24 cellular contexts compared by ENCODE assay signal in genomic region chr6:158938220-158938619, GRCh38.
A peak's percentile ranks its signal among the peaks of the same experiment; 100 is the strongest.
DNase-seq lines count a peak whose midpoint lies in the region; ATAC-seq, FAIRE-seq and TF ChIP-seq lines count a peak whose summit lies in the region.
"Had no signal": no experiment of that assay in that cellular context is flagged by ENCODE, and none has a peak within 500 bp of the region (broad histone marks: within the 10 kb centered on the region; RNA-seq: fewer than 3 reads in every experiment).

No MANE protein-coding gene starts in this region.

- peak; percentile 39; the same call in 1 of the 3 replicates for ATAC-seq in HepG2
- ATAC-seq in right lobe of liver = no peak
- ATAC-seq in T-helper 17 cell = no peak
- no peak for ATAC-seq in naive B cell (ENCODE audit: low read depth in 2 of 2)
- ATAC-seq in aorta (ENCODE audit: low FRiP score) = no peak
- ATAC-seq: activated CD8-positive, alpha-beta memory T cell treated with anti-CD3 and anti-CD28 coated beads, Interleukin-2, amount 10 ng/mL, durations not matched to agents 7 days and 5 days; gastroesophageal sphincter had no signal

- H3K9ac ChIP-seq in HepG2 (ENCODE audit: insufficient read depth, low read depth, low read length) (no peak overlapping the region), mammary epithelial cell (ENCODE audit: insufficient read depth, low read length) (no peak overlapping the region)
- H3K9ac ChIP-seq: SK-N-SH had no signal

- FAIRE-seq in HepG2 (lab: Jason Lieb, UNC) = no peak
- FAIRE-seq: astrocyte had no signal

- 78% methylated on average over 11 of the region's 11 CpGs for WGBS in HepG2 (ENCODE audit: low lambda C conversion rate)
- 93% methylated on average over 6 of the region's 11 CpGs for WGBS in right lobe of liver (ENCODE audit: insufficient coverage, low coverage, low lambda C conversion rate, missing lambda C conversion rate)
- 84% methylated on average over 11 of the region's 11 CpGs for WGBS in mammary epithelial cell (ENCODE audit: low coverage, missing lambda C conversion rate)
- WGBS in aorta, 2 donors = 90 to 91% methylated on average over 11 of the region's 11 CpGs

- H3K9me3 ChIP-seq in HepG2 (ENCODE audit: low read length) (no peaks in the 10 kb centered on the region), right lobe of liver (no peaks in the 10 kb centered on the region), T-helper 17 cell (ENCODE audit: control insufficient read depth, low read length, poor library complexity, severe bottlenecking) (no peaks in the 10 kb centered on the region), mammary epithelial cell (replicated peaks; ENCODE audit: insufficient read depth, low read length) (no peaks in the 10 kb centered on the region), aorta (ENCODE audit: control insufficient read depth, low read length) (no peaks in the 10 kb centered on the region)
- H3K9me3 ChIP-seq: transverse colon had no signal

- dilution Hi-C loops in mammary epithelial cell (cut with HindIII; ENCODE audit: low sequenced_read_pairs) = no loop called here

- DNase-seq in HepG2 (ENCODE audit: low spot score) (no peak), right lobe of liver (no peak), T-helper 17 cell (no peak), naive B cell (no peak), progenitor cell of endocrine pancreas (ENCODE audit: low spot score, unreplicated experiment) (no peak), GM20000 (ENCODE audit: low spot score) (no peak), mammary epithelial cell (no peak), aorta (no peak)
- DNase-seq: activated CD4-positive, alpha-beta T cell treated with anti-CD3 and anti-CD28 coated beads, Interleukin-2, amount 10 ng/mL, durations not matched to agents 7 days and 5 days; activated CD8-positive, alpha-beta memory T cell treated with anti-CD3 and anti-CD28 coated beads, Interleukin-2, amount 10 ng/mL, durations not matched to agents 7 days and 5 days; caudate nucleus; dermis blood vessel endothelial cell; hypothalamus; left ventricle myocardium inferior; midbrain; NCI-H1092; NCI-H187 treated with DMSO at 0.1 percent for 48 hours; sigmoid colon; SK-N-SH; WERI-Rb-1 had no signal

- H3K9me3 Mint-ChIP-seq in naive B cell (peaks cover under 1 to 11% (median 7%) of the 10 kb centered on the region in 7 donors), progenitor cell of endocrine pancreas (ENCODE audit: low read depth) (peaks cover 9% of the 10 kb centered on the region)

- H4K20me1 ChIP-seq in HepG2 (ENCODE audit: insufficient read depth, low read length) (no peaks in the 10 kb centered on the region), mammary epithelial cell (ENCODE audit: insufficient read depth, low read length) (no peaks in the 10 kb centered on the region)

- no peaks in the 10 kb centered on the region for H3K36me3 Mint-ChIP-seq in T-helper 17 cell (ENCODE audit: low read depth)
- peaks cover 0 to 9% of the 10 kb centered on the region in 2 donors for H3K36me3 Mint-ChIP-seq in naive B cell
- H3K36me3 Mint-ChIP-seq in progenitor cell of endocrine pancreas (ENCODE audit: insufficient read depth) = peaks cover 3% of the 10 kb centered on the region

- H3K27me3 ChIP-seq in HepG2 (ENCODE audit: control insufficient read depth in 1 of 2, insufficient read depth in 2 of 2, low read length in 2 of 2) (peaks cover 0 to 9% of the 10 kb centered on the region in 2 experiments; a peak in 1 of 5 replicates), right lobe of liver (no peaks in the 10 kb centered on the region), mammary epithelial cell (ENCODE audit: insufficient read depth, low read length) (no peaks in the 10 kb centered on the region), aorta (ENCODE audit: control insufficient read depth in 1 of 2, insufficient read depth in 2 of 2, low read length in 1 of 2) (no peaks in the 10 kb centered on the region)
- H3K27me3 ChIP-seq: gastroesophageal sphincter, transverse colon had no signal

- H3K4me2 ChIP-seq in HepG2 (ENCODE audit: low read depth, low read length) (no peak overlapping the region), mammary epithelial cell (ENCODE audit: insufficient read depth, low read depth, low read length) (no peak overlapping the region)
- H3K4me2 ChIP-seq: SK-N-SH had no signal

- H2AFZ ChIP-seq in HepG2 (ENCODE audit: low read length) = no peak overlapping the region
- no peak overlapping the region for H2AFZ ChIP-seq in mammary epithelial cell (ENCODE audit: low read depth, low read length)

- H3K4me3 ChIP-seq in HepG2 (replicated peaks in 1 of 3; ENCODE audit: insufficient read depth in 1 of 3, low read depth in 2 of 3, low read length in 3 of 3) (no peak overlapping the region), right lobe of liver (no peak overlapping the region), mammary epithelial cell (replicated peaks in 1 of 3; ENCODE audit: insufficient read depth in 1 of 3, low read depth in 2 of 3, low read length in 3 of 3) (no peak overlapping the region), aorta (ENCODE audit: low read length in 2 of 2) (no peak overlapping the region)

- H3K27ac ChIP-seq in HepG2 (ENCODE audit: extremely low read length, insufficient read depth, low read length) (no peak overlapping the region), right lobe of liver (no peak overlapping the region), mammary epithelial cell (ENCODE audit: insufficient read depth, low read depth, low read length) (no peak overlapping the region), aorta (ENCODE audit: low read depth in 1 of 2, low read length in 2 of 2) (no peak overlapping the region)
- H3K27ac ChIP-seq: gastroesophageal sphincter, left ventricle myocardium inferior, sigmoid colon, WERI-Rb-1 had no signal

- H3K4me3 Mint-ChIP-seq in T-helper 17 cell (peak overlapping the region; percentile 43), naive B cell (peak overlapping the region; percentile 37 to 94 (median 84)), progenitor cell of endocrine pancreas (ENCODE audit: low read depth) (no peak overlapping the region)
- H3K4me3 Mint-ChIP-seq: activated CD8-positive, alpha-beta memory T cell treated with anti-CD3 and anti-CD28 coated beads, Interleukin-2, amount 10 ng/mL, durations not matched to agents 7 days and 5 days had no signal

- TF ChIP-seq RAD21 in HepG2 (CRISPR knock-in tag; IDR thresholded peaks at IDR 0.05) = no peak

- H3K36me3 ChIP-seq in HepG2 (replicated peaks in 1 of 2; ENCODE audit: control insufficient read depth in 1 of 2, insufficient read depth in 2 of 2, low read length in 2 of 2) (no peaks in the 10 kb centered on the region), right lobe of liver (no peaks in the 10 kb centered on the region), mammary epithelial cell (ENCODE audit: insufficient read depth, low read length) (no peaks in the 10 kb centered on the region), aorta (ENCODE audit: control insufficient read depth in 1 of 2, insufficient read depth in 2 of 2, low read length in 1 of 2) (no peaks in the 10 kb centered on the region)
- H3K36me3 ChIP-seq: gastroesophageal sphincter, left ventricle myocardium inferior, sigmoid colon, transverse colon, WERI-Rb-1 had no signal

- intact Hi-C loops in HepG2 (cut with micrococcal nuclease; ENCODE audit: unreplicated experiment) (no loop called here), right lobe of liver (cut with DNase I) (no loop called here), mammary epithelial cell (cut with micrococcal nuclease) (no loop called here), aorta (cut with DNase I) (no loop called here)

- H3K27ac Mint-ChIP-seq in T-helper 17 cell = no peak overlapping the region
- peak overlapping the region in 3 of 6 donors; percentile 42 to 85 (median 83) for H3K27ac Mint-ChIP-seq in naive B cell
- H3K27ac Mint-ChIP-seq in progenitor cell of endocrine pancreas = no peak overlapping the region
- H3K27ac Mint-ChIP-seq: activated CD4-positive, alpha-beta T cell treated with anti-CD3 and anti-CD28 coated beads, Interleukin-2, amount 10 ng/mL, durations not matched to agents 7 days and 5 days; activated CD8-positive, alpha-beta memory T cell treated with anti-CD3 and anti-CD28 coated beads, Interleukin-2, amount 10 ng/mL, durations not matched to agents 7 days and 5 days; activated T-cell treated with anti-CD3 and anti-CD28 coated beads, Interleukin-2, amount 50 U/mL, for 72 hours had no signal

- in situ Hi-C loops in HepG2 (cut with HindIII; ENCODE audit: extremely low pct_ligation_motif_present, low pct_unique_long_range_greater_than_20kb) (no loop called here), mammary epithelial cell (cut with MboI; ENCODE audit: low sequenced_read_pairs in 2 of 2) (no loop called here)

- BruUV-seq in HepG2 (replicated peaks; lab: Mats Ljungman, UMichigan) (no TSS peak), mammary epithelial cell (replicated peaks; lab: Mats Ljungman, UMichigan) (no TSS peak)

- H3K79me2 ChIP-seq in HepG2 (ENCODE audit: insufficient read depth, low read length) = no peaks in the 10 kb centered on the region
- no peaks in the 10 kb centered on the region for H3K79me2 ChIP-seq in mammary epithelial cell (ENCODE audit: insufficient read depth, low read length)

- H3K27me3 Mint-ChIP-seq in T-helper 17 cell (peaks cover 11% of the 10 kb centered on the region), naive B cell (no peaks in the 10 kb centered on the region), progenitor cell of endocrine pancreas (peaks cover 11% of the 10 kb centered on the region)

- H3K4me1 ChIP-seq in HepG2 (ENCODE audit: insufficient read depth, low read length) (peaks cover 6% of the 10 kb centered on the region; the same call in 1 of the 2 replicates), right lobe of liver (no peaks in the 10 kb centered on the region), mammary epithelial cell (ENCODE audit: insufficient read depth, low read length) (no peaks in the 10 kb centered on the region), aorta (ENCODE audit: control insufficient read depth in 1 of 2, insufficient read depth in 2 of 2, low read length in 2 of 2) (no peaks in the 10 kb centered on the region)

- no peak for TF ChIP-seq EP300 in HepG2 (IDR thresholded peaks at IDR 0.05; ENCODE audit: low read depth in 2 of 2, low read length in 2 of 2)
- no peak for TF ChIP-seq EP300 in HepG2 (CRISPR knock-in tag; IDR thresholded peaks at IDR 0.05; ENCODE audit: borderline replicate concordance)

- CTCF ChIA-PET in HepG2 (lab: Yijun Ruan, JAX; ENCODE audit: low intra/inter-chr PET ratio, low total read pairs) (no interaction called here), mammary epithelial cell (lab: Charles Lee; ENCODE audit: low non-redundant PET) (no interaction called here)

- TF ChIP-seq CTCF in HepG2 (CRISPR knock-in tag; IDR thresholded peaks at IDR 0.05) (no peak), right lobe of liver (IDR thresholded peaks at IDR 0.05) (no peak), progenitor cell of endocrine pancreas (IDR thresholded peaks at IDR 0.05; ENCODE audit: unreplicated experiment) (no peak), GM20000 (IDR thresholded peaks at IDR 0.05; ENCODE audit: extremely low read depth, missing control alignments) (no peak), mammary epithelial cell (conservative IDR thresholded peaks at IDR 0.05 in 1 of 2, IDR thresholded peaks at IDR 0.05 in 1 of 2; ENCODE audit: extremely low read depth in 1 of 2, insufficient read depth in 1 of 2, low read depth in 1 of 2, low read length in 2 of 2) (no peak)

- no peak for TF ChIP-seq POLR2A in HepG2 (IDR thresholded peaks at IDR 0.05; ENCODE audit: insufficient read depth in 1 of 2, low read depth in 2 of 2, low read length in 2 of 2)
- TF ChIP-seq POLR2A in right lobe of liver (IDR thresholded peaks at IDR 0.05) = no peak

- POLR2A ChIA-PET in HepG2 (lab: Yijun Ruan, JAX) = no interaction called here

- peaks cover 21% of the 10 kb centered on the region for H3K4me1 Mint-ChIP-seq in T-helper 17 cell
- peaks cover 22 to 29% (median 24%) of the 10 kb centered on the region in 3 donors for H3K4me1 Mint-ChIP-seq in naive B cell
- H3K4me1 Mint-ChIP-seq in progenitor cell of endocrine pancreas (ENCODE audit: low read depth) = peaks cover 14% of the 10 kb centered on the region
